In the genomic region with DNA sequence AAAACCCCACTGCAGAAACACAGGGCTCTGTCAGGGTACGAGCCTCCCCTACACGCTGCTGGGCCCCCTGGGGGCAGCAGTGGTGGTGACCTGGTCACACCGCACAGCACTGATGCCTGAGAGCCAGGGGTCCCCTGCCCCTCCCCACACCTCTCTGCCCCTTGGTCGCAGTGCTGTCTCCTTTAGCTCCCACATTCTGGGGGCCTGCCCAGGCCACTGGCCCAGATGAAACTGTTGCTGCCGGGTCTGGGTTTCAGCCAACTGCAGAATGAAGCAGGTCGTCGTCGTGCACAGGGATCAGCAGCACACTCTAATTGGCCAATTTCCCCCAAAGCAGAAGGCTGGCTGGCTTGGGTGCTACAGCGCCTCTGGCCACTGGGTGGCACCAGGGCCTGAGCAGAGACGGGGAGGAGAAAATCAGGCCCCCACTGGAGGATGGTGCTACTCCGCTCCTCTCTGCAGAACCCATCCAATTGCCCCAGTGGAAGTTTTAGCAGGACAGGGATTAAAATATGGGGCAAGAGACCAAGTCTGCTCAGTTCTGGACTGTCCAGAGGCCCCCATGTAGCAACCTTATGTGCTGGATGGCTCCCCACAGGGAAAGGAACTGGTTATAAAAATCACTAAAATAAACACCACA, we compare ENCODE assay signal across 9 cellular contexts. TPM values are rescaled to one million over a fixed set of nuclear protein-coding genes. Genes with fewer than 3 reads are reported as not detected.
DNase-seq lines count a peak whose midpoint lies in the region; FAIRE-seq lines count a peak whose summit lies in the region.
"Had no signal": no experiment of that assay in that cellular context is flagged by ENCODE, and none has a peak within 500 bp of the region (broad histone marks: within the 10 kb centered on the region; RNA-seq: fewer than 3 reads in every experiment).

No MANE protein-coding gene starts in this region.

- DNase-seq in Daoy (ENCODE audit: low read depth) (peak; percentile 72), H7 (peak; percentile 97), NAMALWA (ENCODE audit: low spot score) (peak; percentile 87), T follicular helper cell (ENCODE audit: low read depth) (peak; percentile 67), cardiac septum (ENCODE audit: low spot score) (peak; percentile 87), posterior vena cava (ENCODE audit: low spot score) (peak; percentile 90), urothelium cell line (ENCODE audit: low spot score) (peak; percentile 93)
- DNase-seq in activated naive CD8-positive, alpha-beta T cell treated with anti-CD3 and anti-CD28 coated beads, Interleukin-2, amount 50 U/mL, for 16 hours (ENCODE audit: low read depth, low spot score): peak; percentile 51

- no peak for FAIRE-seq in urothelium cell line (lab: Jason Lieb, UNC)
- FAIRE-seq: islet of Langerhans had no signal

- intact Hi-C loops in cardiac septum (cut with DNase I): loop anchor here (5.0 kb wide), 1 partner anchor 107 kb away; a partner anchor contains a TSS
- intact Hi-C loops in posterior vena cava (cut with DNase I): no loop called here

- H3K36me3 ChIP-seq in H7 (replicated peaks; ENCODE audit: control insufficient read depth, insufficient read depth, low read length): peaks cover 25% of the 10 kb centered on the region

- no peaks in the 10 kb centered on the region for H3K27me3 ChIP-seq in H7 (ENCODE audit: control insufficient read depth, insufficient read depth, low read length)

- no peak overlapping the region for H3K4me3 ChIP-seq in H7 (ENCODE audit: insufficient read depth, low read depth, low read length)

RNA-seq across cellular contexts. Expression of a gene that starts 26.1 kb away (rescaled TPM):
- total RNA-seq in Daoy (2014; rRNA removed; shearing (Covaris generic)): 20.6 and 21.4 TPM in 2 replicates
- total RNA-seq in H7 (2014; rRNA removed; shearing (Covaris generic)): 53.2 and 63.4 TPM in 2 replicates
- total RNA-seq in cardiac septum: 38.9 TPM
- 10 to 100 TPM; 38.5 to 44.1 TPM for total RNA-seq in posterior vena cava

RNA-seq across cellular contexts. Expression of a gene that starts 37.8 kb away (rescaled TPM):
- total RNA-seq in Daoy (2014; rRNA removed; shearing (Covaris generic)): 23.1 and 25.3 TPM in 2 replicates
- total RNA-seq in H7 (2014; rRNA removed; shearing (Covaris generic)): 49.1 and 57.0 TPM in 2 replicates
- total RNA-seq in cardiac septum (16.4 TPM), posterior vena cava (10 to 100 TPM; 14.9 to 20.0 TPM)

RNA-seq across cellular contexts. Expression of a gene that starts 38.5 kb away (rescaled TPM):
- total RNA-seq in Daoy (2014; rRNA removed; shearing (Covaris generic)): 11.7 and 12.6 TPM in 2 replicates
- 25.7 and 36.8 TPM in 2 replicates for total RNA-seq in H7 (2014; rRNA removed; shearing (Covaris generic))
- total RNA-seq in cardiac septum (7.8 TPM), posterior vena cava (10 to 100 TPM in 1 of 2 donors, 1 to 10 TPM in 1; 9.6 to 10.9 TPM)

RNA-seq across cellular contexts. Expression of a gene that starts 52.3 kb away (rescaled TPM):
- total RNA-seq in Daoy (2014; rRNA removed; shearing (Covaris generic)): 0.33 and 0.91 TPM in 2 replicates
- total RNA-seq in H7 (2014; rRNA removed; shearing (Covaris generic)): 32.6 and 41.4 TPM in 2 replicates
- total RNA-seq in cardiac septum: 1.7 TPM
- 10 to 100 TPM in 1 of 2 donors, 1 to 10 TPM in 1; 9.9 to 16.3 TPM for total RNA-seq in posterior vena cava
